Comparison of ENCODE assay signal across 14 cellular contexts in genomic region chr3:48599077-48599501, GRCh38. TPM values are rescaled to one million over a fixed set of nuclear protein-coding genes. Genes with fewer than 3 reads are reported as not detected.
A peak's percentile ranks its signal among the peaks of the same experiment; 100 is the strongest.
DNase-seq lines count a peak whose midpoint lies in the region; ATAC-seq and TF ChIP-seq lines count a peak whose summit lies in the region.
"Had no signal": no experiment of that assay in that cellular context is flagged by ENCODE, and none has a peak within 500 bp of the region (broad histone marks: within the 10 kb centered on the region; RNA-seq: fewer than 3 reads in every experiment).

No MANE protein-coding gene starts in this region.

- H3K27ac ChIP-seq in SK-N-MC (peak overlapping the region; percentile 71), right atrium auricular region (peak overlapping the region; percentile 86 to 95), skeletal muscle tissue (ENCODE audit: low read depth, low read length) (peak overlapping the region; percentile 97)
- H3K27ac ChIP-seq: parathyroid adenoma had no signal

- H3K4me1 ChIP-seq in right atrium auricular region (peaks cover 0 to 80% of the 10 kb centered on the region in 2 donors), skeletal muscle tissue (ENCODE audit: control insufficient read depth in 3 of 3, insufficient read depth in 3 of 3, low read length in 3 of 3) (peaks cover 63 to 92% (median 82%) of the 10 kb centered on the region in 3 donors)

- no peak for DNase-seq in AG10803 (ENCODE audit: low read depth)
- no peak for DNase-seq in SK-N-MC (ENCODE audit: low read depth, low spot score)
- no peak for DNase-seq in right atrium auricular region (ENCODE audit: low spot score)
- no peak for DNase-seq in activated CD4-positive, CD25-positive, alpha-beta regulatory T cell (lab: John Stamatoyannopoulos, UW)
- DNase-seq in stimulated activated naive CD8-positive, alpha-beta T cell treated with anti-CD3 and anti-CD28 coated beads, Interleukin-15, Interleukin-2, amounts not matched to agents 100 U/mL and 50 U/mL, for 24 hours: no peak
- DNase-seq in NCI-H774 (lab: John Stamatoyannopoulos, UW): no peak
- DNase-seq: activated CD8-positive, alpha-beta T cell treated with anti-CD3 and anti-CD28 coated beads, Interleukin-2, amount 10 ng/mL, durations not matched to agents 7 days and 5 days; endodermal cell; Karpas-422; NCI-H345 had no signal

- H3K27me3 ChIP-seq in right atrium auricular region: no peaks in the 10 kb centered on the region
- no peaks in the 10 kb centered on the region for H3K27me3 ChIP-seq in skeletal muscle tissue (ENCODE audit: control insufficient read depth in 3 of 3, insufficient read depth in 3 of 3, low read length in 3 of 3)

- H3K36me3 ChIP-seq in SK-N-MC (ENCODE audit: insufficient read depth, low read length) (peaks cover 4% of the 10 kb centered on the region; the same call in 1 of the 2 replicates), right atrium auricular region (peaks cover 55% of the 10 kb centered on the region), skeletal muscle tissue (ENCODE audit: control insufficient read depth in 3 of 3, insufficient read depth in 3 of 3, low read length in 3 of 3) (peaks cover 42 to 58% (median 53%) of the 10 kb centered on the region in 3 donors)

- no peak overlapping the region for H3K9ac ChIP-seq in SK-N-MC (ENCODE audit: insufficient read length)
- peak overlapping the region; percentile 55 to 83 (median 63) for H3K9ac ChIP-seq in skeletal muscle tissue (ENCODE audit: low read depth in 1 of 3, low read length in 3 of 3)
- H3K9ac ChIP-seq: parathyroid adenoma had no signal

- ATAC-seq in stimulated activated naive CD8-positive, alpha-beta T cell treated with anti-CD3 and anti-CD28 coated beads, Interleukin-15, Interleukin-2, amounts not matched to agents 100 U/mL and 50 U/mL, for 24 hours: no peak
- no peak for ATAC-seq in GM21367 (IDR thresholded peaks at IDR 0.05; ENCODE audit: unreplicated experiment)
- ATAC-seq: activated CD8-positive, alpha-beta T cell treated with anti-CD3 and anti-CD28 coated beads, Interleukin-2, amount 10 ng/mL, durations not matched to agents 7 days and 5 days; CD8-positive, alpha-beta T cell had no signal

- no peaks in the 10 kb centered on the region for H3K9me3 ChIP-seq in SK-N-MC (ENCODE audit: low read depth, low read length)
- no peaks in the 10 kb centered on the region for H3K9me3 ChIP-seq in right atrium auricular region
- no peaks in the 10 kb centered on the region for H3K9me3 ChIP-seq in skeletal muscle tissue (ENCODE audit: control insufficient read depth in 3 of 3, low read length in 3 of 3)

- peak overlapping the region; percentile 26 for H3K4me3 ChIP-seq in AG10803 (ENCODE audit: low read length)
- H3K4me3 ChIP-seq in SK-N-MC: no peak overlapping the region
- no peak overlapping the region for H3K4me3 ChIP-seq in right atrium auricular region
- peak overlapping the region; percentile 11 to 52 (median 30) for H3K4me3 ChIP-seq in skeletal muscle tissue (ENCODE audit: low read length in 3 of 3)

- TF ChIP-seq CTCF in AG10803 (conservative IDR thresholded peaks at IDR 0.05; ENCODE audit: low read length) (no peak), right atrium auricular region (IDR thresholded peaks at IDR 0.05) (no peak)

RNA-seq across cellular contexts. Expression of gene COL7A1, which starts 4.0 kb away (rescaled TPM):
- total RNA-seq in right atrium auricular region (1 to 10 TPM; 1.9 to 2.6 TPM), skeletal muscle tissue (2.1 TPM)

RNA-seq across cellular contexts. Expression of gene UQCRC1, which starts 10.4 kb away (rescaled TPM):
- 100 to 1,000 TPM; 847 to 948 TPM for total RNA-seq in right atrium auricular region
- total RNA-seq in skeletal muscle tissue: 182 TPM

RNA-seq across cellular contexts. Expression of gene TMEM89, which starts 22.5 kb away (rescaled TPM):
- total RNA-seq in right atrium auricular region (not detected), skeletal muscle tissue (not detected)
- total RNA-seq: CD8-positive, alpha-beta T cell had no signal

RNA-seq across cellular contexts. Expression of gene UCN2, which starts 35.5 kb away (rescaled TPM):
- total RNA-seq in right atrium auricular region: not detected
- total RNA-seq in skeletal muscle tissue: not detected
- total RNA-seq: activated CD8-positive, alpha-beta T cell treated with anti-CD3 and anti-CD28 coated beads, Interleukin-2, amount 10 ng/mL, durations not matched to agents 7 days and 5 days; CD8-positive, alpha-beta T cell; endodermal cell had no signal

RNA-seq across cellular contexts. Expression of gene SLC26A6, which starts 36.2 kb away (rescaled TPM):
- 10 to 100 TPM in 1 of 2 donors, 1 to 10 TPM in 1; 9.6 to 10.1 TPM for total RNA-seq in right atrium auricular region
- 9.4 TPM for total RNA-seq in skeletal muscle tissue

Comparison
In these comparisons a context has a peak if more than half of its experiments do, and no peak if none do; other contexts are left out.
1. H3K4me3 ChIP-seq: peak in AG10803 (single experiment) and skeletal muscle tissue (3 of 3); none in SK-N-MC (single experiment) and right atrium auricular region (0 of 2).
2. Peak in every context shown above with its lines, with median percentiles within 50 percentile points of each other: H3K27ac ChIP-seq.